ENCODE assay signal across 16 cellular contexts in the genomic region with DNA sequence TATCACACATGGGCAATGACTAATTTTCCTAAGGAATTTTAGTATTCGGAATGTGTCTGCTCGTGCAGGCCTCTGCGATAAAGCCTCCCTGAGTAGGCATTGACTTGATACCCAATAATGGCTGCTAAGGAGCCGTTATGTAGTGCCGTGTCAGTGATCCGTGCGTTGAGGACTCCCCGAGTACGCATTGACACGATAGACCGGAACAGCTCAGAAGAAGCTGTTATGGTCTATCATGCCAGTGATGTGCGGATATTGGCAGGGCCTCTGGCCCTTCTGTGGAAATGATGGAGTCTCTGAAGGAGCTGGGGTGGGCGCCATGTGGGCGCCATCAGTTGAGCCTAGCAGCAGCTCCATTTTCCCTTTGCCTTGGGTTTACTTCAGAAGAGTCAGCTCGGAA.
"Had no signal": no experiment of that assay in that cellular context is flagged by ENCODE, and none has a peak within 500 bp of the region (broad histone marks: within the 10 kb centered on the region; RNA-seq: fewer than 3 reads in every experiment).

No MANE protein-coding gene starts in this region.

- H3K36me3 ChIP-seq: colonic mucosa, gastrocnemius medialis, vagina had no signal

- H3K27me3 ChIP-seq: colonic mucosa, gastrocnemius medialis, tibial artery, vagina had no signal

- H3K9me3 Mint-ChIP-seq: activated CD4-positive, alpha-beta T cell treated with anti-CD3 and anti-CD28 coated beads, Interleukin-2, amount 10 ng/mL, durations not matched to agents 7 days and 5 days; activated T-cell treated with anti-CD3 and anti-CD28 coated beads, Interleukin-2, amount 50 U/mL, for 4 hours; mesothelial cell of epicardium; T-helper 1 cell treated with Interleukin-12 subunit alpha and Interleukin-12 subunit beta and Interleukin-4 antibody, amounts not matched to agents 30 μg/mL and 1 μg/mL, for 36 hours had no signal

- H3K27ac Mint-ChIP-seq: activated CD4-positive, alpha-beta T cell treated with anti-CD3 and anti-CD28 coated beads, Interleukin-2, amount 10 ng/mL, durations not matched to agents 7 days and 5 days; mesothelial cell of epicardium; T-helper 1 cell treated with Interleukin-12 subunit alpha and Interleukin-12 subunit beta and Interleukin-4 antibody, amounts not matched to agents 30 μg/mL and 1 μg/mL, for 36 hours had no signal

- DNase-seq: activated CD4-positive, alpha-beta T cell treated with anti-CD3 and anti-CD28 coated beads, Interleukin-2, amount 10 ng/mL, durations not matched to agents 7 days and 5 days; activated CD4-positive, CD25-positive, alpha-beta regulatory T cell; activated naive CD4-positive, alpha-beta T cell; activated T-cell treated with anti-CD3 and anti-CD28 coated beads, Interleukin-2, amount 50 U/mL, for 4 hours; colonic mucosa; effector CD8-positive, alpha-beta T cell; gastrocnemius medialis; kidney; stimulated activated CD4-positive, alpha-beta T cell treated with anti-CD3 and anti-CD28 coated beads, Interleukin-4, amount 100 ng/mL, for 1 hour; stimulated activated CD8-positive, alpha-beta memory T cell treated with anti-CD3 and anti-CD28 coated beads, Interleukin-4, amount 100 ng/mL, for 48 hours; stomach; tibial artery had no signal

- H3K27ac ChIP-seq: colonic mucosa, gastrocnemius medialis, parathyroid adenoma, tibial artery, vagina had no signal

- H3K4me3 ChIP-seq: colonic mucosa, gastrocnemius medialis, stomach, tibial artery, vagina had no signal

- H2AFZ ChIP-seq: parathyroid adenoma had no signal

- H3K4me3 Mint-ChIP-seq: activated CD4-positive, alpha-beta T cell treated with anti-CD3 and anti-CD28 coated beads, Interleukin-2, amount 10 ng/mL, durations not matched to agents 7 days and 5 days; activated T-cell treated with anti-CD3 and anti-CD28 coated beads, Interleukin-2, amount 50 U/mL, for 4 hours; mesothelial cell of epicardium; T-helper 1 cell treated with Interleukin-12 subunit alpha and Interleukin-12 subunit beta and Interleukin-4 antibody, amounts not matched to agents 30 μg/mL and 1 μg/mL, for 36 hours had no signal

- H3K9me3 ChIP-seq: colonic mucosa, gastrocnemius medialis, stomach, tibial artery, vagina had no signal

- H3K4me1 ChIP-seq: colonic mucosa, parathyroid adenoma had no signal

- H3K27me3 Mint-ChIP-seq: activated CD4-positive, alpha-beta T cell treated with anti-CD3 and anti-CD28 coated beads, Interleukin-2, amount 10 ng/mL, durations not matched to agents 7 days and 5 days had no signal

- ATAC-seq: gastrocnemius medialis had no signal

- H3K79me2 ChIP-seq: parathyroid adenoma had no signal

- H3K9ac ChIP-seq: parathyroid adenoma had no signal
